ENCODE assay signal across 1 cellular context in the genomic region with DNA sequence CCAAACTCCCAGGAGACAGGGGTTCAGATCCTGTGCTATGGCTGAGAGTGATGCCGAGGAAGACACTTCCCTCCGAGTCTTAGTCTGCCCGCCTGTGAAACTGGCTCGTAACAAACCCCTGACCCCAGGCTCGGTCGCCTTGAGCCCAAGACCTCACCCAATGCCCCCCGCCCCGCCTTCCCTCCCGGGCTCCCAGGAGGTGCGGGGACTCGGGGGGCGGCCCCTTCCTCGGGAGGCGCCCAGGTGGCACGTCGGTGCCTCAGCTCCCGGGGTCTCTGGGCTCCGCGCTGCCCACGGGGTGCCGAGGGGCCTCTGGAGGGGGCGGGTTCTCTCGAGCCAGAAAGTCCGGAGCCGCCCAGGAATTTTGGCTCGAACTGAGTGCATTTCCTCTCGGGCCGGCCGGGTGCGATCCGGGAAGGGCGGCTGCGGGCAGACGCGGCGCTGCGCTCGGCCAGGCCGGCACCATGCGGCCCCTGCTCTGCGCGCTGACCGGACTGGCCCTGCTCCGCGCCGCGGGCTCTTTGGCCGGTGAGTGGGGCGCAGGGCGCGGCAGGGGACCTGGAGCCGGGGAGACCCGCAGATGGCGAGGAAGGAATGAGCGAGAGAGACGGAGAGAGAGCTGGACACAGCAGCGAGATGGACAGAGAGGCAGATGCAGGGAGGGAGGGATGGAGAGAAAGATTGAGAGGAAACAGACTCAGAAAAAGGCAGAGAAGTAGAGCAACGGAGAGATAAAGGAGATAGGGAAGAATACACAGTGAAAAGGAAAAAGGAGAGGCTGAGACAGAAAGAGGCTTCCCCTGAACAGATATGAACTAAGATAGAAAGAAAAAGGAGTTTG.
A peak's percentile ranks its signal among the peaks of the same experiment; 100 is the strongest.
TF ChIP-seq lines count a peak whose summit lies in the region.

A gene with protein sequence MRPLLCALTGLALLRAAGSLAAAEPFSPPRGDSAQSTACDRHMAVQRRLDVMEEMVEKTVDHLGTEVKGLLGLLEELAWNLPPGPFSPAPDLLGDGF (plus strand): TSS at position 432 of the 841 bp plus-strand sequence. CDS start 33 bp downstream, at position 465.

TF ChIP-seq in HepG2, 621 proteins besides CTCF, POLR2A, EP300 and RAD21 (continued from another document):
- TF ChIP-seq UBTF (CRISPR knock-in tag; IDR thresholded peaks at IDR 0.05) (peak; percentile 69; the same call in 1 of the 2 replicates), MEIS2 (CRISPR knock-in tag; IDR thresholded peaks at IDR 0.05) (no peak), HNRNPLL (IDR thresholded peaks at IDR 0.05; ENCODE audit: low read depth, low read length, poor library complexity, severe bottlenecking) (peak; percentile 21), EZH2 (conservative IDR thresholded peaks at IDR 0.05; ENCODE audit: low read depth, low read length) (peak; percentile 86; the same call in 1 of the 2 replicates), MAFG (CRISPR knock-in tag; IDR thresholded peaks at IDR 0.05) (no peak), ZNF768 (CRISPR knock-in tag; IDR thresholded peaks at IDR 0.05) (peak; percentile 35; the same call in 1 of the 2 replicates), CBX1 (IDR thresholded peaks at IDR 0.05; ENCODE audit: low read depth) (no peak), ZZZ3 (CRISPR knock-in tag; IDR thresholded peaks at IDR 0.05; ENCODE audit: borderline replicate concordance) (no peak), ATF5 (CRISPR knock-in tag; IDR thresholded peaks at IDR 0.05; ENCODE audit: low read depth) (no peak), PAWR (CRISPR knock-in tag; IDR thresholded peaks at IDR 0.05; ENCODE audit: borderline replicate concordance) (no peak), PREB (CRISPR knock-in tag; IDR thresholded peaks at IDR 0.05) (no peak), NR0B2 (CRISPR knock-in tag; IDR thresholded peaks at IDR 0.05) (no peak)
- TF ChIP-seq, protein P1, sequence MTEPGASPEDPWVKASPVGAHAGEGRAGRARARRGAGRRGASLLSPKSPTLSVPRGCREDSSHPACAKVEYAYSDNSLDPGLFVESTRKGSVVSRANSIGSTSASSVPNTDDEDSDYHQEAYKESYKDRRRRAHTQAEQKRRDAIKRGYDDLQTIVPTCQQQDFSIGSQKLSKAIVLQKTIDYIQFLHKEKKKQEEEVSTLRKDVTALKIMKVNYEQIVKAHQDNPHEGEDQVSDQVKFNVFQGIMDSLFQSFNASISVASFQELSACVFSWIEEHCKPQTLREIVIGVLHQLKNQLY (CRISPR knock-in tag; IDR thresholded peaks at IDR 0.05): no peak
- TF ChIP-seq, protein P2, sequence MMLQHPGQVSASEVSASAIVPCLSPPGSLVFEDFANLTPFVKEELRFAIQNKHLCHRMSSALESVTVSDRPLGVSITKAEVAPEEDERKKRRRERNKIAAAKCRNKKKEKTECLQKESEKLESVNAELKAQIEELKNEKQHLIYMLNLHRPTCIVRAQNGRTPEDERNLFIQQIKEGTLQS (CRISPR knock-in tag; IDR thresholded peaks at IDR 0.05): no peak
- TF ChIP-seq, protein P3, sequence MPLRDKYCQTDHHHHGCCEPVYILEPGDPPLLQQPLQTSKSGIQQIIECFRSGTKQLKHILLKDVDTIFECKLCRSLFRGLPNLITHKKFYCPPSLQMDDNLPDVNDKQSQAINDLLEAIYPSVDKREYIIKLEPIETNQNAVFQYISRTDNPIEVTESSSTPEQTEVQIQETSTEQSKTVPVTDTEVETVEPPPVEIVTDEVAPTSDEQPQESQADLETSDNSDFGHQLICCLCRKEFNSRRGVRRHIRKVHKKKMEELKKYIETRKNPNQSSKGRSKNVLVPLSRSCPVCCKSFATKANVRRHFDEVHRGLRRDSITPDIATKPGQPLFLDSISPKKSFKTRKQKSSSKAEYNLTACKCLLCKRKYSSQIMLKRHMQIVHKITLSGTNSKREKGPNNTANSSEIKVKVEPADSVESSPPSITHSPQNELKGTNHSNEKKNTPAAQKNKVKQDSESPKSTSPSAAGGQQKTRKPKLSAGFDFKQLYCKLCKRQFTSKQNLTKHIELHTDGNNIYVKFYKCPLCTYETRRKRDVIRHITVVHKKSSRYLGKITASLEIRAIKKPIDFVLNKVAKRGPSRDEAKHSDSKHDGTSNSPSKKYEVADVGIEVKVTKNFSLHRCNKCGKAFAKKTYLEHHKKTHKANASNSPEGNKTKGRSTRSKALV (CRISPR knock-in tag; IDR thresholded peaks at IDR 0.05): peak; percentile 89; the same call in 1 of the 2 replicates
